8 cellular contexts compared by ENCODE assay signal in genomic region chr2:118202707-118203303, GRCh38.
DNase-seq lines count a peak whose midpoint lies in the region; ATAC-seq and TF ChIP-seq lines count a peak whose summit lies in the region.

No MANE protein-coding gene starts in this region.

- in situ Hi-C loops in astrocyte of the cerebellum (cut with HindIII; ENCODE audit: low sequenced_read_pairs) = no loop called here

- no peak overlapping the region for H3K4me3 ChIP-seq in astrocyte of the cerebellum (ENCODE audit: low read depth, low read length)

- DNase-seq in GM04504 (ENCODE audit: low read depth) (peak; percentile 17), HT-29 (ENCODE audit: low spot score) (peak; percentile 53), SW480 (ENCODE audit: low spot score) (peak; percentile 54), astrocyte of the cerebellum (ENCODE audit: low read depth) (peak; percentile 18), iris pigment epithelial cell (ENCODE audit: low read depth) (peak; percentile 43), middle frontal gyrus (ENCODE audit: extremely low spot score, low spot score) (no peak)
- DNase-seq in stimulated activated CD8-positive, alpha-beta memory T cell treated with anti-CD3 and anti-CD28 coated beads, Interleukin-2, amount 100 ng/mL, for 1 hour (ENCODE audit: low read depth in 2 of 2) = peak; percentile 18 to 35

- ATAC-seq in GM21381 (IDR thresholded peaks at IDR 0.05; ENCODE audit: unreplicated experiment) = peak; percentile 89

- TF ChIP-seq CTCF in astrocyte of the cerebellum (IDR thresholded peaks at IDR 0.05; ENCODE audit: low read depth, low read length, missing control alignments) = peak; percentile 92
